ENCODE assay signal across 29 cellular contexts in genomic region chr1:27664291-27664690, GRCh38. TPM values are rescaled to one million over a fixed set of nuclear protein-coding genes. Genes with fewer than 3 reads are reported as not detected.
DNase-seq lines count a peak whose midpoint lies in the region; ATAC-seq, FAIRE-seq and TF ChIP-seq lines count a peak whose summit lies in the region.
"Had no signal": no experiment of that assay in that cellular context is flagged by ENCODE, and none has a peak within 500 bp of the region (broad histone marks: within the 10 kb centered on the region; RNA-seq: fewer than 3 reads in every experiment).

No MANE protein-coding gene starts in this region.

- H3K4me2 ChIP-seq in astrocyte (ENCODE audit: low read length), result no peak overlapping the region
- H3K4me2 ChIP-seq: A549 had no signal

- POLR2A ChIA-PET in activated CD4-positive, alpha-beta T cell treated with anti-CD3 and anti-CD28 coated beads, Interleukin-2, amount 10 ng/mL, durations not matched to agents 7 days and 5 days (lab: Charles Lee), result no interaction called here

- H3K27me3 ChIP-seq in astrocyte (ENCODE audit: insufficient read depth, low read length) (no peaks in the 10 kb centered on the region), psoas muscle (ENCODE audit: insufficient read depth in 3 of 3, low read length in 2 of 3) (no peaks in the 10 kb centered on the region)
- H3K27me3 ChIP-seq: MG63, suprapubic skin had no signal

- H3K36me3 ChIP-seq in astrocyte (ENCODE audit: insufficient read depth, low read length), result no peaks in the 10 kb centered on the region
- H3K36me3 ChIP-seq in psoas muscle (ENCODE audit: insufficient read depth in 1 of 2, low read depth in 1 of 2), result peaks cover 0 to 3% of the 10 kb centered on the region in 2 donors
- H3K36me3 ChIP-seq: MG63, prostate gland, suprapubic skin had no signal

- H2AFZ ChIP-seq in astrocyte (ENCODE audit: low read depth, low read length), result no peak overlapping the region

- H4K20me1 ChIP-seq in astrocyte (ENCODE audit: insufficient read depth, low read length), result no peaks in the 10 kb centered on the region

- intact Hi-C loops in psoas muscle (cut with DNase I), result loop anchor here in 1 of 2 donors (5.0 kb wide), 2 partner anchors 262 to 367 kb away; no protein-coding TSS in a partner anchor

- FAIRE-seq in astrocyte (lab: Jason Lieb, UNC), result no peak
- FAIRE-seq: A549, kidney, small intestine, urothelium cell line had no signal

- H3K4me1 ChIP-seq in astrocyte (ENCODE audit: insufficient read depth, low read length) (peaks cover 11% of the 10 kb centered on the region), psoas muscle (peaks cover 8% of the 10 kb centered on the region)
- H3K4me1 ChIP-seq: prostate gland had no signal

- H3K9ac ChIP-seq in astrocyte (ENCODE audit: low read length), result no peak overlapping the region

- H3K27ac Mint-ChIP-seq in activated CD4-positive, alpha-beta T cell treated with anti-CD3 and anti-CD28 coated beads, Interleukin-2, amount 10 ng/mL, durations not matched to agents 7 days and 5 days, result peak overlapping the region; percentile 32
- peak overlapping the region; percentile 47 for H3K27ac Mint-ChIP-seq in astrocyte (ENCODE audit: unreplicated experiment)
- H3K27ac Mint-ChIP-seq: activated naive CD8-positive, alpha-beta T cell; activated T-helper 2 cell treated with anti-CD3 and anti-CD28 coated beads, Interferon-gamma antibody, Interleukin-2, Interleukin-4, amounts not matched to agents 10 μg/mL and 5 μg/mL and 100 μg/mL, durations not matched to agents 14 hours and 24 hours and 36 hours; effector memory CD8-positive, alpha-beta T cell; stimulated activated effector memory CD8-positive, alpha-beta T cell treated with anti-CD3 and anti-CD28 coated beads, Interleukin-12 subunit alpha, Interleukin-12 subunit beta, amount 100 ng/mL, for 72 hours had no signal

- 72 to 82% (median 75%) methylated on average over 8 of the region's 8 CpGs for WGBS in psoas muscle, 3 donors

- no peak overlapping the region for H3K4me3 Mint-ChIP-seq in activated CD4-positive, alpha-beta T cell treated with anti-CD3 and anti-CD28 coated beads, Interleukin-2, amount 10 ng/mL, durations not matched to agents 7 days and 5 days
- H3K4me3 Mint-ChIP-seq in astrocyte (ENCODE audit: unreplicated experiment), result peak overlapping the region; percentile 60
- H3K4me3 Mint-ChIP-seq: activated naive CD8-positive, alpha-beta T cell; effector memory CD8-positive, alpha-beta T cell; stimulated activated effector memory CD8-positive, alpha-beta T cell treated with anti-CD3 and anti-CD28 coated beads, Interleukin-12 subunit alpha, Interleukin-12 subunit beta, amount 100 ng/mL, for 72 hours had no signal

- H3K27ac ChIP-seq in astrocyte (ENCODE audit: low read depth, low read length), result no peak overlapping the region
- no peak overlapping the region for H3K27ac ChIP-seq in psoas muscle
- H3K27ac ChIP-seq: A549, prostate gland, suprapubic skin had no signal

- H3K4me1 Mint-ChIP-seq in activated CD4-positive, alpha-beta T cell treated with anti-CD3 and anti-CD28 coated beads, Interleukin-2, amount 10 ng/mL, durations not matched to agents 7 days and 5 days, result peaks cover 69% of the 10 kb centered on the region
- H3K4me1 Mint-ChIP-seq in astrocyte (ENCODE audit: low read depth, unreplicated experiment), result peaks cover 42% of the 10 kb centered on the region

- peaks cover 30% of the 10 kb centered on the region for H3K36me3 Mint-ChIP-seq in activated CD4-positive, alpha-beta T cell treated with anti-CD3 and anti-CD28 coated beads, Interleukin-2, amount 10 ng/mL, durations not matched to agents 7 days and 5 days (ENCODE audit: low read depth)
- peaks cover 25% of the 10 kb centered on the region for H3K36me3 Mint-ChIP-seq in astrocyte (ENCODE audit: low read depth, unreplicated experiment)

- DNase-seq in activated CD4-positive, alpha-beta T cell treated with anti-CD3 and anti-CD28 coated beads, Interleukin-2, amount 10 ng/mL, durations not matched to agents 7 days and 5 days, result no peak
- no peak for DNase-seq in activated CD4-positive, alpha-beta T cell treated with anti-CD3 and anti-CD28 coated beads for 48 hours
- peak; percentile 74 for DNase-seq in M059J (ENCODE audit: low read depth)
- DNase-seq in astrocyte (ENCODE audit: low read depth), result no peak
- peak; percentile 38 to 64 for DNase-seq in psoas muscle
- no peak for DNase-seq in left lobe of liver (ENCODE audit: low spot score)
- no peak for DNase-seq in GM20000 (ENCODE audit: low spot score)
- DNase-seq: activated CD8-positive, alpha-beta memory T cell treated with anti-CD3 and anti-CD28 coated beads, Interleukin-2, amount 50 U/mL, for 4 hours; effector memory CD8-positive, alpha-beta T cell; GDM1; IMR-90; kidney; MG63; NCI-H1694; NCI-H226; NCI-H82; SHP77; small intestine; stimulated activated CD4-positive, alpha-beta T cell treated with anti-CD3 and anti-CD28 coated beads, Interleukin-2, amount 100 ng/mL, for 24 hours had no signal

- H3K9me3 ChIP-seq in astrocyte (ENCODE audit: insufficient read depth, low read depth, low read length) (no peaks in the 10 kb centered on the region), psoas muscle (no peaks in the 10 kb centered on the region)
- H3K9me3 ChIP-seq: A549, MG63, prostate gland, suprapubic skin had no signal

- CTCF ChIA-PET in activated CD4-positive, alpha-beta T cell treated with anti-CD3 and anti-CD28 coated beads, Interleukin-2, amount 10 ng/mL, durations not matched to agents 7 days and 5 days (lab: Charles Lee), result interaction anchor here (0.7 to 5.0 kb wide), 5 partner anchors 22 to 210 kb away, joined by 3 to 89 read pairs (median 3); partner anchors contain the start of gene AHDC1

- TF ChIP-seq CTCF in astrocyte (IDR thresholded peaks at IDR 0.05; ENCODE audit: insufficient read depth, low read depth, low read length) (no peak), psoas muscle (IDR thresholded peaks at IDR 0.05) (no peak), GM20000 (IDR thresholded peaks at IDR 0.05; ENCODE audit: extremely low read depth, missing control alignments) (no peak)

- H3K79me2 ChIP-seq in astrocyte (ENCODE audit: insufficient read depth, low read length), result no peaks in the 10 kb centered on the region

- H3K27me3 Mint-ChIP-seq in activated CD4-positive, alpha-beta T cell treated with anti-CD3 and anti-CD28 coated beads, Interleukin-2, amount 10 ng/mL, durations not matched to agents 7 days and 5 days, result no peaks in the 10 kb centered on the region
- no peaks in the 10 kb centered on the region for H3K27me3 Mint-ChIP-seq in astrocyte (ENCODE audit: low read depth, unreplicated experiment)
- H3K27me3 Mint-ChIP-seq: activated naive CD8-positive, alpha-beta T cell; effector memory CD8-positive, alpha-beta T cell had no signal

- ATAC-seq in psoas muscle (no peak), left lobe of liver (no peak), HG02885 (IDR thresholded peaks at IDR 0.05; ENCODE audit: poor library complexity, unreplicated experiment) (no peak)
- ATAC-seq: A549; effector memory CD8-positive, alpha-beta T cell; stimulated activated effector memory CD8-positive, alpha-beta T cell treated with anti-CD3 and anti-CD28 coated beads, Interleukin-12 subunit alpha, Interleukin-12 subunit beta, amount 100 ng/mL, for 72 hours had no signal

- no peaks in the 10 kb centered on the region for H3K9me3 Mint-ChIP-seq in activated CD4-positive, alpha-beta T cell treated with anti-CD3 and anti-CD28 coated beads, Interleukin-2, amount 10 ng/mL, durations not matched to agents 7 days and 5 days
- no peaks in the 10 kb centered on the region for H3K9me3 Mint-ChIP-seq in astrocyte (ENCODE audit: unreplicated experiment)
- H3K9me3 Mint-ChIP-seq: activated T-helper 2 cell treated with anti-CD3 and anti-CD28 coated beads, Interferon-gamma antibody, Interleukin-2, Interleukin-4, amounts not matched to agents 10 μg/mL and 5 μg/mL and 100 μg/mL, durations not matched to agents 14 hours and 24 hours and 36 hours; effector memory CD8-positive, alpha-beta T cell; stimulated activated effector memory CD8-positive, alpha-beta T cell treated with anti-CD3 and anti-CD28 coated beads, Interleukin-12 subunit alpha, Interleukin-12 subunit beta, amount 100 ng/mL, for 72 hours had no signal

- H3K4me3 ChIP-seq in astrocyte (ENCODE audit: insufficient read depth, low read depth, low read length) (no peak overlapping the region), psoas muscle (no peak overlapping the region)
- H3K4me3 ChIP-seq: A549, MG63, prostate gland, suprapubic skin had no signal

RNA-seq across cellular contexts. Expression of gene IFI6, which starts 7.7 kb away (rescaled TPM):
- total RNA-seq in activated CD4-positive, alpha-beta T cell treated with anti-CD3 and anti-CD28 coated beads, Interleukin-2, amount 10 ng/mL, durations not matched to agents 7 days and 5 days, result 100 to 1,000 TPM; 231 to 321 TPM
- 3,501 and 4,716 TPM in 2 replicates for total RNA-seq in M059J (2014; rRNA removed; shearing (Covaris generic))
- total RNA-seq in astrocyte (3,307 and 4,155 TPM in 2 replicates), psoas muscle (10 to 100 TPM in 3 of 4 donors, 1 to 10 TPM in 1; 7.8 to 25.8 (median 15.3) TPM), left lobe of liver (13.1 TPM)
- 10 to 100 TPM; 13.9 to 20.9 (median 18.8) TPM for polyA plus RNA-seq in psoas muscle

RNA-seq across cellular contexts. Expression of gene FGR, which starts 29.3 kb away (rescaled TPM):
- total RNA-seq in activated CD4-positive, alpha-beta T cell treated with anti-CD3 and anti-CD28 coated beads, Interleukin-2, amount 10 ng/mL, durations not matched to agents 7 days and 5 days, result not detected
- 0.17 TPM in 1 of 2 replicates, not detected in the other for total RNA-seq in M059J (2014; rRNA removed; shearing (Covaris generic))
- total RNA-seq in astrocyte (0.17 TPM in 1 of 2 replicates, not detected in the other), psoas muscle (1 to 10 TPM; 1.3 to 3.5 (median 3.1) TPM), left lobe of liver (3.0 TPM)
- polyA plus RNA-seq in psoas muscle, result 1 to 10 TPM; 1.7 to 3.8 (median 2.0) TPM
- total RNA-seq: glomerular endothelial cell, IMR-90 had no signal
- polyA plus RNA-seq: A549, BJ, IMR-90 had no signal

Comparison
In these comparisons a context has a peak if more than half of its experiments do, and no peak if none do; other contexts are left out.
1. DNase-seq: peak in M059J (single experiment) and psoas muscle (2 of 2); none in activated CD4-positive, alpha-beta T cell treated with anti-CD3 and anti-CD28 coated beads, Interleukin-2, amount 10 ng/mL, durations not matched to agents 7 days and 5 days (single experiment), activated CD4-positive, alpha-beta T cell treated with anti-CD3 and anti-CD28 coated beads for 48 hours (single experiment), astrocyte (single experiment), left lobe of liver (single experiment) and GM20000 (single experiment).
2. RNA of gene IFI6, which starts 7.7 kb away (total RNA-seq): 3,501 to 4,716 TPM in M059J and 3,307 to 4,155 TPM in astrocyte; 231 to 321 TPM in activated CD4-positive, alpha-beta T cell treated with anti-CD3 and anti-CD28 coated beads, Interleukin-2, amount 10 ng/mL, durations not matched to agents 7 days and 5 days, 7.8 to 25.8 TPM in psoas muscle and 13.1 TPM in left lobe of liver (single experiment); every median in the first group is over 10 times any median in the second.